Comparison of ENCODE assay signal across 22 cellular contexts in genomic region chr12:122147514-122148290, GRCh38. TPM values are rescaled to one million over a fixed set of nuclear protein-coding genes. Genes with fewer than 3 reads are reported as not detected.
DNase-seq lines count a peak whose midpoint lies in the region; ATAC-seq, FAIRE-seq and TF ChIP-seq lines count a peak whose summit lies in the region.
"Had no signal": no experiment of that assay in that cellular context is flagged by ENCODE, and none has a peak within 500 bp of the region (broad histone marks: within the 10 kb centered on the region; RNA-seq: fewer than 3 reads in every experiment).

No MANE protein-coding gene starts in this region.

- FAIRE-seq in K562 (lab: Jason Lieb, UNC), result peak; percentile 26
- FAIRE-seq in urothelium cell line (lab: Jason Lieb, UNC), result no peak
- FAIRE-seq: GM18507 had no signal

- peaks cover 6% of the 10 kb centered on the region for H3K4me1 Mint-ChIP-seq in activated naive CD4-positive, alpha-beta T cell treated with anti-CD3 and anti-CD28 coated beads, Interleukin-2, amount 50 U/mL, for 24 hours
- peaks cover 2% of the 10 kb centered on the region for H3K4me1 Mint-ChIP-seq in activated naive CD4-positive, alpha-beta T cell treated with anti-CD3 and anti-CD28 coated beads, Interleukin-2, amount 10 ng/mL, durations not matched to agents 7 days and 5 days
- H3K4me1 Mint-ChIP-seq in naive thymus-derived CD4-positive, alpha-beta T cell, result peaks cover 0 to 9% (median 3%) of the 10 kb centered on the region in 7 donors

- H4K20me1 ChIP-seq in K562 (replicated peaks; ENCODE audit: control insufficient read depth, insufficient read depth, low read length), result peaks cover 37% of the 10 kb centered on the region

- intact Hi-C loops in K562 (cut with micrococcal nuclease), result no loop called here
- intact Hi-C loops in naive thymus-derived CD4-positive, alpha-beta T cell (cut with micrococcal nuclease), result no loop called here
- intact Hi-C loops in thyroid gland (cut with DNase I), result no loop called here

- no TSS peak for BruUV-seq in K562 (replicated peaks; lab: Mats Ljungman, UMichigan)

- no peak for TF ChIP-seq EP300 in K562 (IDR thresholded peaks at IDR 0.05; ENCODE audit: low read length)

- no peak overlapping the region for H3K4me2 ChIP-seq in K562 (ENCODE audit: insufficient read depth, low read length)
- H3K4me2 ChIP-seq: BLaER1 treated with 17β-estradiol and CSF1 and Interleukin-3, amounts not matched to agents 10 nM and 100 nM had no signal

- POLR2A ChIA-PET in K562 (lab: Yijun Ruan, JAX), result interaction anchor here (0.6 to 1.5 kb wide), 8 partner anchors 8 to 349 kb away, joined by 3 to 7 read pairs (median 3); no protein-coding TSS in a partner anchor
- POLR2A ChIA-PET in naive thymus-derived CD4-positive, alpha-beta T cell (lab: Charles Lee), result no interaction called here

- H3K27ac Mint-ChIP-seq in activated naive CD4-positive, alpha-beta T cell treated with anti-CD3 and anti-CD28 coated beads, Interleukin-2, amount 50 U/mL, for 24 hours, result peak overlapping the region; percentile 13
- no peak overlapping the region for H3K27ac Mint-ChIP-seq in activated naive CD4-positive, alpha-beta T cell treated with anti-CD3 and anti-CD28 coated beads, Interleukin-2, amount 10 ng/mL, durations not matched to agents 7 days and 5 days
- peak overlapping the region in 5 of 9 donors; percentile 13 to 65 (median 51) for H3K27ac Mint-ChIP-seq in naive thymus-derived CD4-positive, alpha-beta T cell
- H3K27ac Mint-ChIP-seq: IgD-negative memory B cell had no signal

- no peak for TF ChIP-seq RAD21 in K562 (CRISPR knock-in tag; conservative IDR thresholded peaks at IDR 0.05 in 1 of 2, IDR thresholded peaks at IDR 0.05 in 1 of 2)

- H3K4me1 ChIP-seq in K562 (replicated peaks in 1 of 2; ENCODE audit: control insufficient read depth in 2 of 2, insufficient read depth in 2 of 2, low read length in 2 of 2) (peaks cover 0 to 12% of the 10 kb centered on the region in 2 experiments; a peak in 3 of 5 replicates), thyroid gland (no peaks in the 10 kb centered on the region)
- H3K4me1 ChIP-seq in naive thymus-derived CD4-positive, alpha-beta T cell (ENCODE audit: control insufficient read depth in 2 of 2, insufficient read depth in 2 of 2, low read length in 2 of 2), result no peaks in the 10 kb centered on the region
- H3K4me1 ChIP-seq: SJSA1 had no signal

- peak; percentile 21 for ATAC-seq in K562
- ATAC-seq in naive thymus-derived CD4-positive, alpha-beta T cell, result peak; percentile 16
- ATAC-seq: HCT116 had no signal

- H3K27ac ChIP-seq in K562 (ENCODE audit: extremely low read depth, low read depth, low read length) (no peak overlapping the region), thyroid gland (no peak overlapping the region)
- H3K27ac ChIP-seq in naive thymus-derived CD4-positive, alpha-beta T cell (ENCODE audit: low read depth, low read length), result no peak overlapping the region
- H3K27ac ChIP-seq: BLaER1 treated with 17β-estradiol and CSF1 and Interleukin-3, amounts not matched to agents 10 nM and 100 nM; RWPE1; SJSA1 had no signal

- H3K36me3 ChIP-seq in K562 (ENCODE audit: control insufficient read depth, insufficient read depth, low read length) (peaks cover 14% of the 10 kb centered on the region; the same call in 2 of the 3 replicates), thyroid gland (peaks cover 4 to 9% of the 10 kb centered on the region in 2 donors)
- H3K36me3 ChIP-seq in naive thymus-derived CD4-positive, alpha-beta T cell (ENCODE audit: control insufficient read depth in 2 of 3, insufficient read depth in 3 of 3, low read length in 3 of 3), result peaks cover 0 to 13% (median 1%) of the 10 kb centered on the region in 3 experiments

- H3K9me3 ChIP-seq in K562 (replicated peaks; ENCODE audit: control insufficient read depth, insufficient read depth, low read depth, low read length) (no peaks in the 10 kb centered on the region), thyroid gland (no peaks in the 10 kb centered on the region)
- no peaks in the 10 kb centered on the region for H3K9me3 ChIP-seq in naive thymus-derived CD4-positive, alpha-beta T cell (ENCODE audit: control insufficient read depth in 2 of 3, low read length in 3 of 3)
- H3K9me3 ChIP-seq: BLaER1 treated with 17β-estradiol and CSF1 and Interleukin-3, amounts not matched to agents 10 nM and 100 nM; SJSA1 had no signal

- H3K27me3 ChIP-seq in K562 (ENCODE audit: control insufficient read depth in 2 of 2, insufficient read depth in 2 of 2, low read length in 2 of 2), result peaks cover 0 to 4% of the 10 kb centered on the region in 2 experiments; a peak in 2 of 5 replicates
- H3K27me3 ChIP-seq in naive thymus-derived CD4-positive, alpha-beta T cell (ENCODE audit: control insufficient read depth in 2 of 2, insufficient read depth in 2 of 2, low read length in 2 of 2), result no peaks in the 10 kb centered on the region
- H3K27me3 ChIP-seq in thyroid gland, result no peaks in the 10 kb centered on the region
- H3K27me3 ChIP-seq: BLaER1 treated with 17β-estradiol and CSF1 and Interleukin-3, amounts not matched to agents 10 nM and 100 nM; SJSA1 had no signal

- WGBS in K562 (ENCODE audit: insufficient coverage, low coverage, missing lambda C conversion rate), result 53% methylated on average over 20 of the region's 21 CpGs
- WGBS in thyroid gland, 2 donors, result 75 to 79% methylated on average over 17 to 21 of the region's 21 CpGs

- TF ChIP-seq CTCF in K562 (IDR thresholded peaks at IDR 0.05 in 2 of 3, conservative IDR thresholded peaks at IDR 0.05 in 1 of 3; ENCODE audit: insufficient read depth in 2 of 3, low read depth in 1 of 3, low read length in 3 of 3) (no peak), thyroid gland (IDR thresholded peaks at IDR 0.05) (no peak)

- H3K36me3 Mint-ChIP-seq in activated naive CD4-positive, alpha-beta T cell treated with anti-CD3 and anti-CD28 coated beads, Interleukin-2, amount 50 U/mL, for 24 hours, result no peaks in the 10 kb centered on the region
- H3K36me3 Mint-ChIP-seq in activated naive CD4-positive, alpha-beta T cell treated with anti-CD3 and anti-CD28 coated beads, Interleukin-2, amount 10 ng/mL, durations not matched to agents 7 days and 5 days, result peaks cover 9% of the 10 kb centered on the region
- H3K36me3 Mint-ChIP-seq in naive thymus-derived CD4-positive, alpha-beta T cell, result peaks cover 0 to 8% (median 4%) of the 10 kb centered on the region in 5 donors
- H3K36me3 Mint-ChIP-seq: IgD-negative memory B cell had no signal

- in situ Hi-C loops in K562 (cut with MboI), result no loop called here

- CTCF ChIA-PET in activated naive CD4-positive, alpha-beta T cell treated with anti-CD3 and anti-CD28 coated beads, Interleukin-2, amount 10 ng/mL, durations not matched to agents 7 days and 5 days (lab: Charles Lee), result interaction anchor here (0.6 to 1.2 kb wide), 3 partner anchors 8 to 93 kb away, joined by 3 to 4 read pairs (median 3); no protein-coding TSS in a partner anchor
- CTCF ChIA-PET in K562 (lab: Yijun Ruan, JAX; ENCODE audit: low intra/inter-chr PET ratio), result no interaction called here
- CTCF ChIA-PET in naive thymus-derived CD4-positive, alpha-beta T cell (lab: Charles Lee), result no interaction called here

- H3K9ac ChIP-seq in K562 (ENCODE audit: insufficient read depth in 1 of 2, low read depth in 2 of 2, low read length in 2 of 2), result no peak overlapping the region

- no peak overlapping the region for H3K4me3 Mint-ChIP-seq in activated naive CD4-positive, alpha-beta T cell treated with anti-CD3 and anti-CD28 coated beads, Interleukin-2, amount 50 U/mL, for 24 hours
- H3K4me3 Mint-ChIP-seq in activated naive CD4-positive, alpha-beta T cell treated with anti-CD3 and anti-CD28 coated beads, Interleukin-2, amount 10 ng/mL, durations not matched to agents 7 days and 5 days, result no peak overlapping the region
- H3K4me3 Mint-ChIP-seq in naive thymus-derived CD4-positive, alpha-beta T cell, result no peak overlapping the region
- H3K4me3 Mint-ChIP-seq: IgD-negative memory B cell had no signal

- no peaks in the 10 kb centered on the region for H3K79me2 ChIP-seq in K562 (ENCODE audit: control insufficient read depth, insufficient read depth, low read length)

- no peak overlapping the region for H2AFZ ChIP-seq in K562 (ENCODE audit: low read depth, low read length)

- no peaks in the 10 kb centered on the region for H3K9me3 Mint-ChIP-seq in activated naive CD4-positive, alpha-beta T cell treated with anti-CD3 and anti-CD28 coated beads, Interleukin-2, amount 50 U/mL, for 24 hours
- no peaks in the 10 kb centered on the region for H3K9me3 Mint-ChIP-seq in activated naive CD4-positive, alpha-beta T cell treated with anti-CD3 and anti-CD28 coated beads, Interleukin-2, amount 10 ng/mL, durations not matched to agents 7 days and 5 days
- no peaks in the 10 kb centered on the region for H3K9me3 Mint-ChIP-seq in naive thymus-derived CD4-positive, alpha-beta T cell
- H3K9me3 Mint-ChIP-seq: IgD-negative memory B cell had no signal

- H3K9me1 ChIP-seq in K562 (ENCODE audit: control insufficient read depth, insufficient read depth, low read length), result peaks cover 9% of the 10 kb centered on the region

- DNase-seq in activated naive CD4-positive, alpha-beta T cell treated with anti-CD3 and anti-CD28 coated beads, Interleukin-2, amount 10 ng/mL, durations not matched to agents 7 days and 5 days, result no peak
- no peak for DNase-seq in K562 (ENCODE audit: extremely low read depth in 1 of 4, low spot score in 3 of 4)
- no peak for DNase-seq in naive thymus-derived CD4-positive, alpha-beta T cell
- peak; percentile 36 to 51 for DNase-seq in thyroid gland
- DNase-seq in hippocampal formation (lab: John Stamatoyannopoulos, UW), result no peak
- DNase-seq in urothelium cell line (ENCODE audit: low spot score), result no peak
- no peak for DNase-seq in activated T-cell treated with anti-CD3 and anti-CD28 coated beads, Interleukin-2, amount 50 U/mL, for 48 hours
- DNase-seq: 8988T; EL; NCI-H146; NCI-H345; NCI-H526 treated with DMSO at 0.1 percent for 48 hours; NK-92 treated with Interleukin-12 subunit alpha and Interleukin-12 subunit beta, amount 100 ng/mL, for 24 hours; OCI-M1 had no signal

- TF ChIP-seq POLR2A in K562 (conservative IDR thresholded peaks at IDR 0.05), result peak; percentile 66
- no peak for TF ChIP-seq POLR2A in thyroid gland (IDR thresholded peaks at IDR 0.05)

- H3K27me3 Mint-ChIP-seq in activated naive CD4-positive, alpha-beta T cell treated with anti-CD3 and anti-CD28 coated beads, Interleukin-2, amount 50 U/mL, for 24 hours, result no peaks in the 10 kb centered on the region
- peaks cover 24% of the 10 kb centered on the region for H3K27me3 Mint-ChIP-seq in activated naive CD4-positive, alpha-beta T cell treated with anti-CD3 and anti-CD28 coated beads, Interleukin-2, amount 10 ng/mL, durations not matched to agents 7 days and 5 days
- peaks cover 0 to 5% (median 0%) of the 10 kb centered on the region in 5 donors for H3K27me3 Mint-ChIP-seq in naive thymus-derived CD4-positive, alpha-beta T cell
- H3K27me3 Mint-ChIP-seq: IgD-negative memory B cell had no signal

- H3K4me3 ChIP-seq in K562 (no peak overlapping the region), thyroid gland (replicated peaks in 1 of 3) (no peak overlapping the region)
- no peak overlapping the region for H3K4me3 ChIP-seq in naive thymus-derived CD4-positive, alpha-beta T cell (ENCODE audit: low read length)
- H3K4me3 ChIP-seq: BLaER1 treated with 17β-estradiol and CSF1 and Interleukin-3, amounts not matched to agents 10 nM and 100 nM; SJSA1 had no signal

RNA-seq across cellular contexts. Expression of gene IL31, which starts 26.3 kb away (rescaled TPM):
- not detected in 2 replicates for total RNA-seq in K562 (2011; cell fraction: chromatin; rRNA removed; ENCODE audit: low replicate concordance)
- not detected in 2 replicates for total RNA-seq in K562 (2011; cell fraction: nucleolus; rRNA removed)
- total RNA-seq in K562 (2011; cell fraction: nucleoplasm; rRNA removed), result not detected in 2 replicates
- total RNA-seq in K562 (2014; rRNA removed), result not detected in 2 replicates
- total RNA-seq in K562 (2014; rRNA removed; fragmentation: Illumina TruSeq; extraction: Trizol), result not detected in 2 replicates
- not detected in 2 replicates for total RNA-seq in K562 (2015; rRNA removed; fragmentation: Illumina TruSeq; extraction: Trizol)
- total RNA-seq in K562 (2021), result not detected in 2 replicates
- not detected in 2 replicates for polyA plus RNA-seq in K562 (2011; rRNA removed)
- not detected in 2 replicates for polyA plus RNA-seq in K562 (2011; cell fraction: cytosol; rRNA removed)
- not detected in 2 replicates for polyA plus RNA-seq in K562 (2011; cell fraction: nucleus; rRNA removed)
- not detected in 2 replicates for polyA plus RNA-seq in K562 (2012)
- not detected in 2 replicates for polyA plus RNA-seq in K562 (2014; fragmentation: Illumina TruSeq; extraction: Trizol)
- polyA plus RNA-seq in K562 (2014; fragmentation: Nextera tagmentation; extraction: Ambion mirVana), result not detected
- polyA plus RNA-seq in K562 (2014; rRNA removed), result not detected in 2 replicates
- not detected in 2 replicates for polyA minus RNA-seq in K562 (2011; rRNA and poly(A)+ RNA removed)
- polyA minus RNA-seq in K562 (2011; cell fraction: cytosol; rRNA and poly(A)+ RNA removed), result not detected in 2 replicates
- polyA minus RNA-seq in K562 (2011; cell fraction: nucleus; rRNA and poly(A)+ RNA removed), result not detected in 2 replicates
- not detected for total RNA-seq in naive thymus-derived CD4-positive, alpha-beta T cell
- polyA plus RNA-seq in naive thymus-derived CD4-positive, alpha-beta T cell, result not detected
- not detected for total RNA-seq in thyroid gland
- total RNA-seq: HT-29, SJSA1 had no signal
- polyA plus RNA-seq: IgD-negative memory B cell had no signal

RNA-seq across cellular contexts. Expression of gene LRRC43, which starts 35.2 kb away (rescaled TPM):
- not detected in 2 replicates for total RNA-seq in K562 (2011; cell fraction: chromatin; rRNA removed; ENCODE audit: low replicate concordance)
- total RNA-seq in K562 (2011; cell fraction: nucleolus; rRNA removed), result not detected in 2 replicates
- 0.81 TPM in 1 of 2 replicates, not detected in the other for total RNA-seq in K562 (2011; cell fraction: nucleoplasm; rRNA removed)
- total RNA-seq in K562 (2014; rRNA removed) (0.12 TPM in 1 of 2 replicates, not detected in the other), K562 (2014; rRNA removed; fragmentation: Illumina TruSeq; extraction: Trizol) (not detected in 2 replicates), K562 (2015; rRNA removed; fragmentation: Illumina TruSeq; extraction: Trizol) (not detected in 2 replicates), K562 (2021) (not detected in 2 replicates), thyroid gland (10 to 100 TPM in 1 of 4 donors, 1 to 10 TPM in 3; 2.7 to 11.4 (median 5.3) TPM)
- polyA plus RNA-seq in K562 (2011; rRNA removed) (0.16 TPM in 1 of 2 replicates, not detected in the other), K562 (2014; fragmentation: Illumina TruSeq; extraction: Trizol) (not detected in 2 replicates), K562 (2014; fragmentation: Nextera tagmentation; extraction: Ambion mirVana) (not detected), K562 (2014; rRNA removed) (0.19 and 0.84 TPM in 2 replicates)
- 0.03 TPM in 1 of 2 replicates, not detected in the other for polyA plus RNA-seq in K562 (2011; cell fraction: cytosol; rRNA removed)
- polyA plus RNA-seq in K562 (2011; cell fraction: nucleus; rRNA removed), result not detected in 2 replicates
- polyA plus RNA-seq in K562 (2012), result 0.07 and 0.14 TPM in 2 replicates
- polyA minus RNA-seq in K562 (2011; rRNA and poly(A)+ RNA removed), result 0.11 and 0.12 TPM in 2 replicates
- not detected in 2 replicates for polyA minus RNA-seq in K562 (2011; cell fraction: cytosol; rRNA and poly(A)+ RNA removed)
- not detected in 2 replicates for polyA minus RNA-seq in K562 (2011; cell fraction: nucleus; rRNA and poly(A)+ RNA removed)
- total RNA-seq in naive thymus-derived CD4-positive, alpha-beta T cell, result 1 to 10 TPM in 1 of 5 experiments, under 1 TPM in 2, not detected in 2; 0.34 to 2.3 (median 0.40) TPM
- not detected for polyA plus RNA-seq in naive thymus-derived CD4-positive, alpha-beta T cell
- total RNA-seq: HT-29, SJSA1 had no signal
- polyA plus RNA-seq: IgD-negative memory B cell had no signal

RNA-seq across cellular contexts. Expression of gene B3GNT4, which starts 55.8 kb away (rescaled TPM):
- 9.0 and 16.1 TPM in 2 replicates for total RNA-seq in K562 (2011; cell fraction: chromatin; rRNA removed; ENCODE audit: low replicate concordance)
- total RNA-seq in K562 (2011; cell fraction: nucleolus; rRNA removed), result 11.4 and 12.8 TPM in 2 replicates
- 8.7 and 12.1 TPM in 2 replicates for total RNA-seq in K562 (2011; cell fraction: nucleoplasm; rRNA removed)
- total RNA-seq in K562 (2014; rRNA removed), result 1.1 TPM in 2 replicates
- 0.61 and 1.3 TPM in 2 replicates for total RNA-seq in K562 (2014; rRNA removed; fragmentation: Illumina TruSeq; extraction: Trizol)
- 0.54 and 1.1 TPM in 2 replicates for total RNA-seq in K562 (2015; rRNA removed; fragmentation: Illumina TruSeq; extraction: Trizol)
- 1.6 and 2.2 TPM in 2 replicates for total RNA-seq in K562 (2021)
- polyA plus RNA-seq in K562 (2011; rRNA removed), result 1.6 and 4.1 TPM in 2 replicates
- polyA plus RNA-seq in K562 (2011; cell fraction: cytosol; rRNA removed), result 2.5 and 3.2 TPM in 2 replicates
- 6.6 and 6.8 TPM in 2 replicates for polyA plus RNA-seq in K562 (2011; cell fraction: nucleus; rRNA removed)
- polyA plus RNA-seq in K562 (2012), result 1.4 and 1.7 TPM in 2 replicates
- polyA plus RNA-seq in K562 (2014; fragmentation: Illumina TruSeq; extraction: Trizol), result 1.9 and 3.2 TPM in 2 replicates
- polyA plus RNA-seq in K562 (2014; fragmentation: Nextera tagmentation; extraction: Ambion mirVana), result under 1 TPM; 0.17 to 0.34 TPM
- polyA plus RNA-seq in K562 (2014; rRNA removed), result 1.5 and 1.6 TPM in 2 replicates
- 3.7 TPM in 2 replicates for polyA minus RNA-seq in K562 (2011; rRNA and poly(A)+ RNA removed)
- 1.1 and 3.1 TPM in 2 replicates for polyA minus RNA-seq in K562 (2011; cell fraction: cytosol; rRNA and poly(A)+ RNA removed)
- 4.8 and 6.3 TPM in 2 replicates for polyA minus RNA-seq in K562 (2011; cell fraction: nucleus; rRNA and poly(A)+ RNA removed)
- 1 to 10 TPM in 1 of 5 experiments, under 1 TPM in 2, not detected in 2; 0.54 to 1.1 (median 0.70) TPM for total RNA-seq in naive thymus-derived CD4-positive, alpha-beta T cell
- polyA plus RNA-seq in naive thymus-derived CD4-positive, alpha-beta T cell, result under 1 TPM; 0.15 to 0.34 TPM
- total RNA-seq in thyroid gland, result under 1 TPM in 2 of 4 donors, not detected in 2; 0.11 to 0.13 TPM
- total RNA-seq: SJSA1 had no signal

Comparison
In these comparisons a context has a peak if more than half of its experiments do, and no peak if none do; other contexts are left out.
1. DNase-seq: peak in thyroid gland (2 of 2); none in activated naive CD4-positive, alpha-beta T cell treated with anti-CD3 and anti-CD28 coated beads, Interleukin-2, amount 10 ng/mL, durations not matched to agents 7 days and 5 days (single experiment), K562 (0 of 4), naive thymus-derived CD4-positive, alpha-beta T cell (0 of 9), hippocampal formation (0 of 2), urothelium cell line (single experiment) and activated T-cell treated with anti-CD3 and anti-CD28 coated beads, Interleukin-2, amount 50 U/mL, for 48 hours (0 of 2).